2 cellular contexts compared by ENCODE assay signal in genomic region chr16:112153-112840, GRCh38.
TF ChIP-seq lines count a peak whose summit lies in the region.

No MANE protein-coding gene starts in this region.

TF ChIP-seq in SK-N-SH, 30 proteins besides CTCF, POLR2A, EP300 and RAD21 (continued from another document):
- TF ChIP-seq REST (IDR thresholded peaks at IDR 0.05; ENCODE audit: low read depth, low read length) (no peak), FOXM1 (IDR thresholded peaks at IDR 0.05; ENCODE audit: low read depth) (no peak), ELF1 (IDR thresholded peaks at IDR 0.05) (no peak), TEAD4 (IDR thresholded peaks at IDR 0.05; ENCODE audit: borderline replicate concordance, insufficient read depth) (no peak), USF1 (IDR thresholded peaks at IDR 0.05; ENCODE audit: borderline replicate concordance, low read depth) (no peak)

TF ChIP-seq in SK-N-SH treated with all-trans-retinoic acid at 6 μM for 48 hours, 23 proteins besides CTCF, POLR2A, EP300 and RAD21 (continued from another document):
- TF ChIP-seq POU6F1 (CRISPR knock-in tag; IDR thresholded peaks at IDR 0.05; ENCODE audit: borderline replicate concordance, low read depth) (no peak), ZNF8 (CRISPR knock-in tag; IDR thresholded peaks at IDR 0.05) (no peak), ISL1 (CRISPR knock-in tag; IDR thresholded peaks at IDR 0.05) (no peak), ZNF565 (CRISPR knock-in tag; conservative IDR thresholded peaks at IDR 0.05; ENCODE audit: low read depth) (no peak), CREB5 (CRISPR knock-in tag; IDR thresholded peaks at IDR 0.05; ENCODE audit: low read depth) (no peak), ZFP30 (CRISPR knock-in tag; IDR thresholded peaks at IDR 0.05) (no peak), CSRNP3 (CRISPR knock-in tag; IDR thresholded peaks at IDR 0.05) (no peak), TCF4 (CRISPR knock-in tag; IDR thresholded peaks at IDR 0.05; ENCODE audit: borderline replicate concordance) (no peak), ZC3H10 (CRISPR knock-in tag; IDR thresholded peaks at IDR 0.05) (no peak), TOX (CRISPR knock-in tag; IDR thresholded peaks at IDR 0.05; ENCODE audit: borderline replicate concordance) (no peak), GLIS3 (CRISPR knock-in tag; IDR thresholded peaks at IDR 0.05) (no peak), ZFP3 (CRISPR knock-in tag; IDR thresholded peaks at IDR 0.05) (no peak), RARB (CRISPR knock-in tag; IDR thresholded peaks at IDR 0.05) (no peak), BACH2 (CRISPR knock-in tag; IDR thresholded peaks at IDR 0.05; ENCODE audit: borderline replicate concordance) (no peak), PATZ1 (CRISPR knock-in tag; IDR thresholded peaks at IDR 0.05; ENCODE audit: borderline replicate concordance) (no peak), ZNF70 (CRISPR knock-in tag; IDR thresholded peaks at IDR 0.05) (no peak), TSHZ2 (CRISPR knock-in tag; IDR thresholded peaks at IDR 0.05) (no peak)
